In genomic region chr13:44854264-44855060, GRCh38 we compare ENCODE assay signal across 13 cellular contexts.
DNase-seq lines count a peak whose midpoint lies in the region; ATAC-seq, FAIRE-seq and TF ChIP-seq lines count a peak whose summit lies in the region.
"Had no signal": no experiment of that assay in that cellular context is flagged by ENCODE, and none has a peak within 500 bp of the region (broad histone marks: within the 10 kb centered on the region; RNA-seq: fewer than 3 reads in every experiment).

No MANE protein-coding gene starts in this region.

- H3K27me3 Mint-ChIP-seq in neural crest cell (ENCODE audit: low read depth), result peaks cover 9% of the 10 kb centered on the region

- H3K36me3 Mint-ChIP-seq in neural crest cell (ENCODE audit: low read depth), result no peaks in the 10 kb centered on the region
- H3K36me3 Mint-ChIP-seq: activated naive CD4-positive, alpha-beta T cell treated with anti-CD3 and anti-CD28 coated beads, Interleukin-2, amount 50 U/mL, for 24 hours; IgD-negative memory B cell had no signal

- no peaks in the 10 kb centered on the region for H3K9me2 ChIP-seq in SK-N-SH

- peak; percentile 90 for ATAC-seq in esophagus mucosa
- no peak for ATAC-seq in aorta (ENCODE audit: low FRiP score)

- no peaks in the 10 kb centered on the region for H3F3A ChIP-seq in SK-N-SH (replicated peaks; ENCODE audit: insufficient read depth)

- no peak for TF ChIP-seq POLR2A in H54 (IDR thresholded peaks at IDR 0.05; ENCODE audit: low read depth, low read length)

- H3K9me3 ChIP-seq in aorta (ENCODE audit: control insufficient read depth, low read length), result no peaks in the 10 kb centered on the region
- no peaks in the 10 kb centered on the region for H3K9me3 ChIP-seq in SK-N-SH

- POLR2A ChIA-PET in HEK293T (lab: Yijun Ruan, JAX), result no interaction called here
- POLR2A ChIA-PET in SK-N-SH (lab: Yijun Ruan, JAX), result no interaction called here

- CTCF ChIA-PET in HEK293T (lab: Yijun Ruan, JAX) (interaction anchor here (0.5 kb wide), 1 partner anchor 9 kb away, joined by 4 read pairs; no protein-coding TSS in a partner anchor), SK-N-SH (lab: Yijun Ruan, JAX) (no interaction called here)

- no peaks in the 10 kb centered on the region for H3K27me3 ChIP-seq in aorta (ENCODE audit: control insufficient read depth in 1 of 2, insufficient read depth in 2 of 2, low read length in 1 of 2)
- H3K27me3 ChIP-seq in SK-N-SH (ENCODE audit: insufficient read depth), result no peaks in the 10 kb centered on the region

- TF ChIP-seq CTCF in neural crest cell (conservative IDR thresholded peaks at IDR 0.05) (no peak), SK-N-SH (IDR thresholded peaks at IDR 0.05) (no peak)

- no peak overlapping the region for H3K9ac ChIP-seq in SK-N-SH

- DNase-seq in COR-L47 (lab: John Stamatoyannopoulos, UW) (peak; percentile 38), NCI-H2107 treated with DMSO at 0.1 percent for 48 hours (lab: John Stamatoyannopoulos, UW; ENCODE audit: unreplicated experiment) (peak; percentile 87), neural crest cell (ENCODE audit: low read depth, low spot score) (no peak), HEK293T (ENCODE audit: extremely low spot score) (no peak), aorta (no peak), H54 (ENCODE audit: insufficient read length, low spot score) (no peak), SK-N-SH (no peak)
- DNase-seq: activated CD4-positive, alpha-beta T cell treated with anti-CD3 and anti-CD28 coated beads for 48 hours; retina had no signal

- H3K4me3 Mint-ChIP-seq in neural crest cell, result no peak overlapping the region
- H3K4me3 Mint-ChIP-seq: activated naive CD4-positive, alpha-beta T cell treated with anti-CD3 and anti-CD28 coated beads, Interleukin-2, amount 50 U/mL, for 24 hours; IgD-negative memory B cell had no signal

- H3K27ac ChIP-seq in aorta (ENCODE audit: low read depth in 1 of 2, low read length in 2 of 2) (no peak overlapping the region), SK-N-SH (ENCODE audit: low read depth in 2 of 2, low read length in 1 of 2) (no peak overlapping the region)
- H3K27ac ChIP-seq: RWPE1 had no signal

- no peak overlapping the region for H3K4me2 ChIP-seq in SK-N-SH

- H3K4me1 Mint-ChIP-seq in neural crest cell, result peaks cover 12% of the 10 kb centered on the region
- H3K4me1 Mint-ChIP-seq: activated naive CD4-positive, alpha-beta T cell treated with anti-CD3 and anti-CD28 coated beads, Interleukin-2, amount 50 U/mL, for 24 hours; IgD-negative memory B cell had no signal

- H3K79me2 ChIP-seq in SK-N-SH (ENCODE audit: insufficient read depth), result no peaks in the 10 kb centered on the region

- H3K4me1 ChIP-seq in aorta (ENCODE audit: control insufficient read depth in 1 of 2, insufficient read depth in 2 of 2, low read length in 2 of 2), result peaks cover 0 to 4% of the 10 kb centered on the region in 2 donors
- H3K4me1 ChIP-seq in SK-N-SH (ENCODE audit: control insufficient read depth in 1 of 2, insufficient read depth in 2 of 2, low read depth in 1 of 2, low read length in 1 of 2), result no peaks in the 10 kb centered on the region; a peak in 1 of 4 replicates

- H3K36me3 ChIP-seq in aorta (ENCODE audit: control insufficient read depth in 1 of 2, insufficient read depth in 2 of 2, low read length in 1 of 2), result no peaks in the 10 kb centered on the region
- H3K36me3 ChIP-seq in SK-N-SH (replicated peaks in 1 of 2; ENCODE audit: control insufficient read depth in 1 of 2, insufficient read depth in 2 of 2, low read length in 1 of 2), result no peaks in the 10 kb centered on the region

- no peak overlapping the region for H3K4me3 ChIP-seq in aorta (ENCODE audit: low read length in 2 of 2)
- no peak overlapping the region for H3K4me3 ChIP-seq in SK-N-SH (ENCODE audit: low read depth in 2 of 2, low read length in 1 of 2)

- TF ChIP-seq EP300 in SK-N-SH (IDR thresholded peaks at IDR 0.05; ENCODE audit: borderline replicate concordance in 1 of 2, low read depth in 1 of 2, low read length in 1 of 2), result no peak

- no peaks in the 10 kb centered on the region for H4K20me1 ChIP-seq in SK-N-SH (ENCODE audit: insufficient read depth)

- H3K27ac Mint-ChIP-seq in neural crest cell (ENCODE audit: unreplicated experiment), result peak overlapping the region; percentile 61
- H3K27ac Mint-ChIP-seq: activated naive CD4-positive, alpha-beta T cell treated with anti-CD3 and anti-CD28 coated beads, Interleukin-2, amount 50 U/mL, for 24 hours; IgD-negative memory B cell had no signal

- no peak overlapping the region for H2AFZ ChIP-seq in SK-N-SH (ENCODE audit: low read depth)

- 72% methylated on average over 8 of the region's 8 CpGs for WGBS in aorta, 2 donors
- WGBS in SK-N-SH (ENCODE audit: low lambda C conversion rate), result 75% methylated on average over 8 of the region's 8 CpGs

- no peak for FAIRE-seq in H54 (lab: Jason Lieb, UNC)

- peaks cover 5% of the 10 kb centered on the region for H3K9me3 Mint-ChIP-seq in neural crest cell
- H3K9me3 Mint-ChIP-seq: activated naive CD4-positive, alpha-beta T cell treated with anti-CD3 and anti-CD28 coated beads, Interleukin-2, amount 50 U/mL, for 24 hours had no signal

- intact Hi-C loops in aorta (cut with DNase I), result no loop called here

- no peak for TF ChIP-seq RAD21 in SK-N-SH (IDR thresholded peaks at IDR 0.05; ENCODE audit: low read length)

TF ChIP-seq in HEK293T, 16 proteins besides CTCF, POLR2A, EP300 and RAD21:
- no peak for TF ChIP-seq TARDBP (IDR thresholded peaks at IDR 0.05)
- TF ChIP-seq SUZ12 (IDR thresholded peaks at IDR 0.05), result no peak
- no peak for TF ChIP-seq FOXK2 (IDR thresholded peaks at IDR 0.05)
- TF ChIP-seq FOXA1 (IDR thresholded peaks at IDR 0.05), result no peak
- no peak for TF ChIP-seq LEF1 (IDR thresholded peaks at IDR 0.05; ENCODE audit: borderline replicate concordance)
- no peak for TF ChIP-seq HDGF (IDR thresholded peaks at IDR 0.05; ENCODE audit: borderline replicate concordance)
TF ChIP-seq in HEK293T: peak in this region for 0.

TF ChIP-seq in SK-N-SH, 30 proteins besides CTCF, POLR2A, EP300 and RAD21:
- no peak for TF ChIP-seq GATA2 (CRISPR knock-in tag; IDR thresholded peaks at IDR 0.05)
- TF ChIP-seq CHD2 (IDR thresholded peaks at IDR 0.05; ENCODE audit: low read length, partially characterized antibody), result no peak
- TF ChIP-seq EZH2phosphoT487 (IDR thresholded peaks at IDR 0.05; ENCODE audit: borderline replicate concordance, low read depth), result no peak
- TF ChIP-seq MEF2A (IDR thresholded peaks at IDR 0.05; ENCODE audit: borderline replicate concordance, low read depth), result no peak

Comparison
In these comparisons a context has a peak if more than half of its experiments do, and no peak if none do; other contexts are left out.
1. DNase-seq: peak in COR-L47 (single experiment) and NCI-H2107 treated with DMSO at 0.1 percent for 48 hours (single experiment); none in neural crest cell (single experiment), HEK293T (single experiment), aorta (0 of 2), H54 (single experiment) and SK-N-SH (single experiment).